ENCODE assay signal across 1 cellular context in genomic region chr6:157314705-157315321, GRCh38.
TF ChIP-seq lines count a peak whose summit lies in the region.

No MANE protein-coding gene starts in this region.

TF ChIP-seq in K562, 482 proteins besides CTCF, POLR2A, EP300 and RAD21 (continued from another document and continues in another):
- TF ChIP-seq THAP12 (CRISPR knock-in tag; IDR thresholded peaks at IDR 0.05), result no peak
- no peak for TF ChIP-seq NR0B1 (IDR thresholded peaks at IDR 0.05; ENCODE audit: partially characterized antibody)
- TF ChIP-seq RFX1 (IDR thresholded peaks at IDR 0.05), result no peak
- no peak for TF ChIP-seq CBFA2T3 (IDR thresholded peaks at IDR 0.05)
- TF ChIP-seq SMARCB1 (IDR thresholded peaks at IDR 0.05; ENCODE audit: insufficient read length, low read depth), result no peak
- TF ChIP-seq ZNF143 (CRISPR knock-in tag; IDR thresholded peaks at IDR 0.05), result no peak
- TF ChIP-seq DLX4 (CRISPR knock-in tag; IDR thresholded peaks at IDR 0.05), result no peak
- TF ChIP-seq GABPB2 (CRISPR knock-in tag; conservative IDR thresholded peaks at IDR 0.05), result no peak
- TF ChIP-seq PATZ1 (CRISPR knock-in tag; IDR thresholded peaks at IDR 0.05; ENCODE audit: borderline replicate concordance), result no peak
- TF ChIP-seq ZBTB11 (CRISPR knock-in tag; IDR thresholded peaks at IDR 0.05), result peak in 1 of 3 experiments; percentile 68; a peak in 2 of 6 replicates
- TF ChIP-seq PTRF (tag; IDR thresholded peaks at IDR 0.05), result no peak
- TF ChIP-seq MYC (IDR thresholded peaks at IDR 0.05; ENCODE audit: low read depth, low read length), result no peak
- no peak for TF ChIP-seq MYC (CRISPR knock-in tag; IDR thresholded peaks at IDR 0.05; ENCODE audit: borderline replicate concordance, low read depth)
- peak; percentile 84 for TF ChIP-seq CC2D1A (IDR thresholded peaks at IDR 0.05)
- TF ChIP-seq GATAD2A (IDR thresholded peaks at IDR 0.05), result no peak
- peak in 1 of 2 experiments; percentile 32; a peak in 1 of 4 replicates for TF ChIP-seq MNT (conservative IDR thresholded peaks at IDR 0.05)
- TF ChIP-seq ZNF766 (CRISPR knock-in tag; conservative IDR thresholded peaks at IDR 0.05), result 0 out of 2 replicates have a peak, but pooled peaks have one; percentile 27
- TF ChIP-seq EWSR1 (IDR thresholded peaks at IDR 0.05; ENCODE audit: borderline replicate concordance, low read depth, partially characterized antibody), result no peak
- peak; percentile 25 for TF ChIP-seq TAF9B (IDR thresholded peaks at IDR 0.05; ENCODE audit: partially characterized antibody)
- TF ChIP-seq NFXL1 (CRISPR knock-in tag; IDR thresholded peaks at IDR 0.05), result no peak
- no peak for TF ChIP-seq DMBX1 (CRISPR knock-in tag; IDR thresholded peaks at IDR 0.05; ENCODE audit: borderline replicate concordance)
- peak; percentile 94 for TF ChIP-seq ARID2 (IDR thresholded peaks at IDR 0.05)
- TF ChIP-seq E4F1 (CRISPR knock-in tag; IDR thresholded peaks at IDR 0.05; ENCODE audit: borderline replicate concordance), result no peak
- no peak for TF ChIP-seq KLF10 (CRISPR knock-in tag; IDR thresholded peaks at IDR 0.05)
- TF ChIP-seq ZBTB33 (CRISPR knock-in tag; IDR thresholded peaks at IDR 0.05), result peak; percentile 66
- TF ChIP-seq THRAP3 (IDR thresholded peaks at IDR 0.05; ENCODE audit: borderline replicate concordance), result 0 out of 2 replicates have a peak, but pooled peaks have one; percentile 43
- TF ChIP-seq HMGN3 (IDR thresholded peaks at IDR 0.05; ENCODE audit: borderline replicate concordance, extremely low read depth, insufficient read length, low read depth, low read length), result no peak
- TF ChIP-seq NR2C1 (IDR thresholded peaks at IDR 0.05), result peak; percentile 40; the same call in 1 of the 2 replicates
- no peak for TF ChIP-seq NR2C1 (tag; IDR thresholded peaks at IDR 0.05)
- no peak for TF ChIP-seq HNRNPLL (IDR thresholded peaks at IDR 0.05; ENCODE audit: low read depth, low read length, poor library complexity, severe bottlenecking)
- no peak for TF ChIP-seq NCOA4 (IDR thresholded peaks at IDR 0.05; ENCODE audit: partially characterized antibody)
- TF ChIP-seq BMI1 (IDR thresholded peaks at IDR 0.05; ENCODE audit: low read length), result no peak
- no peak for TF ChIP-seq TFAM (CRISPR knock-in tag; conservative IDR thresholded peaks at IDR 0.05)
- no peak for TF ChIP-seq JUN (IDR thresholded peaks at IDR 0.05; ENCODE audit: borderline replicate concordance, low read depth, low read length)
- TF ChIP-seq JUN (CRISPR knock-in tag; IDR thresholded peaks at IDR 0.05; ENCODE audit: borderline replicate concordance), result no peak
- TF ChIP-seq SRSF3 (IDR thresholded peaks at IDR 0.05; ENCODE audit: insufficient read depth, low read length), result no peak
- TF ChIP-seq ZBTB49 (CRISPR knock-in tag; IDR thresholded peaks at IDR 0.05; ENCODE audit: borderline replicate concordance), result 0 out of 2 replicates have a peak, but pooled peaks have one; percentile 56
- peak; percentile 41; the same call in 1 of the 2 replicates for TF ChIP-seq JUND (IDR thresholded peaks at IDR 0.05; ENCODE audit: borderline replicate concordance, low read depth, low read length)
- peak; percentile 17; the same call in 1 of the 3 replicates for TF ChIP-seq JUND (tag; IDR thresholded peaks at IDR 0.05; ENCODE audit: borderline replicate concordance, low read depth, low read length)
- TF ChIP-seq SMARCA4 (IDR thresholded peaks at IDR 0.05), result peak; percentile 47; the same call in 1 of the 2 replicates
- 0 out of 4 replicates have a peak, but pooled peaks of 1 of the 2 experiments have one; percentile 12 for TF ChIP-seq FOXK2 (conservative IDR thresholded peaks at IDR 0.05 in 1 of 2, IDR thresholded peaks at IDR 0.05 in 1 of 2; ENCODE audit: low read depth in 2 of 2)
- TF ChIP-seq ZNF24 (IDR thresholded peaks at IDR 0.05), result 0 out of 2 replicates have a peak, but pooled peaks have one; percentile 34
- no peak for TF ChIP-seq ZNF280A (IDR thresholded peaks at IDR 0.05; ENCODE audit: low read depth, partially characterized antibody)
